In the genomic region with DNA sequence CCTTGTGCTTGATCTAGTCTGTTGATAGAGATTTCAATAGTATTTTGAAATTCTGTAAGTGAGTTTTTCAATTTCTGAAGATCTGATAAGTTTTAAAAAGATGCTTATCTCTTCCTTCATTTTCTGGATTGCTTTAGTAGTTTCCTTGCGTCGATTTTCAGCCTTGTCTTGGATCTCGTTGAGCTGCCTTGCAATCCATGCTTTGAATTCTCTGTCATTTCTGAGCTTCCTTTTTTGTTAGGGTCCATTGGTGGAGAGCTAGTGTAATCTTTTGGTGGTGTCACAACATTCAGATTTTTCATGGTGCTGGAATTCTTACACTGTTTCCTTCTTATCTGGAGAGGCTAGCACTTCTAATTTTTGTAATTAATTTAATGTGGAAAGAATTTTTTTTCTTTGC, we compare ENCODE assay signal across 16 cellular contexts.
DNase-seq lines count a peak whose midpoint lies in the region; ATAC-seq and TF ChIP-seq lines count a peak whose summit lies in the region.
"Had no signal": no experiment of that assay in that cellular context is flagged by ENCODE, and none has a peak within 500 bp of the region (broad histone marks: within the 10 kb centered on the region; RNA-seq: fewer than 3 reads in every experiment).

No MANE protein-coding gene starts in this region.

- DNase-seq in activated CD8-positive, alpha-beta memory T cell treated with anti-CD3 and anti-CD28 coated beads, Interleukin-2, amount 10 ng/mL, durations not matched to agents 7 days and 5 days = no peak
- no peak for DNase-seq in activated CD8-positive, alpha-beta memory T cell treated with anti-CD3 and anti-CD28 coated beads, Interleukin-2, amount 50 U/mL, for 48 hours
- no peak for DNase-seq in CD8-positive, alpha-beta memory T cell
- no peak for DNase-seq in activated CD8-positive, alpha-beta T cell treated with anti-CD3 and anti-CD28 coated beads, Interleukin-2, amount 10 ng/mL, durations not matched to agents 7 days and 5 days
- DNase-seq in natural killer cell (no peak), omental fat pad (ENCODE audit: low spot score) (no peak), cardiac septum (ENCODE audit: low spot score) (no peak), MM.1S (no peak)
- DNase-seq: cerebellar nuclear complex had no signal

- intact Hi-C loops in natural killer cell (cut with micrococcal nuclease) (loop anchor here (2.0 to 5.0 kb wide), 5 partner anchors 62 to 495 kb away; a partner anchor contains a TSS), cardiac septum (cut with DNase I) (loop anchor here (2.0 to 5.0 kb wide), 4 partner anchors 60 to 224 kb away; a partner anchor contains a TSS)

- no peaks in the 10 kb centered on the region for H3K9me3 Mint-ChIP-seq in activated CD8-positive, alpha-beta memory T cell treated with anti-CD3 and anti-CD28 coated beads, Interleukin-2, amount 10 ng/mL, durations not matched to agents 7 days and 5 days (ENCODE audit: low read depth)
- H3K9me3 Mint-ChIP-seq in CD8-positive, alpha-beta memory T cell = peaks cover 0 to 6% (median 0%) of the 10 kb centered on the region in 5 donors
- peaks cover 9% of the 10 kb centered on the region for H3K9me3 Mint-ChIP-seq in activated CD8-positive, alpha-beta T cell treated with anti-CD3 and anti-CD28 coated beads, Interleukin-2, amount 10 ng/mL, durations not matched to agents 7 days and 5 days (ENCODE audit: insufficient read depth)
- no peaks in the 10 kb centered on the region for H3K9me3 Mint-ChIP-seq in natural killer cell
- H3K9me3 Mint-ChIP-seq: memory B cell had no signal

- no peak overlapping the region for H3K4me2 ChIP-seq in MM.1S (ENCODE audit: low read depth, low read length)

- H3K27ac Mint-ChIP-seq in activated CD8-positive, alpha-beta memory T cell treated with anti-CD3 and anti-CD28 coated beads, Interleukin-2, amount 10 ng/mL, durations not matched to agents 7 days and 5 days = peak overlapping the region; percentile 31
- peak overlapping the region; percentile 90 to 99 (median 98) for H3K27ac Mint-ChIP-seq in CD8-positive, alpha-beta memory T cell
- peak overlapping the region; percentile 3 for H3K27ac Mint-ChIP-seq in activated CD8-positive, alpha-beta T cell treated with anti-CD3 and anti-CD28 coated beads, Interleukin-2, amount 10 ng/mL, durations not matched to agents 7 days and 5 days
- H3K27ac Mint-ChIP-seq in natural killer cell = peak overlapping the region; percentile 99 to 100

- H4K20me1 ChIP-seq in MM.1S (ENCODE audit: insufficient read depth, low read length) = no peaks in the 10 kb centered on the region

- H3K4me1 ChIP-seq in CD8-positive, alpha-beta memory T cell (ENCODE audit: insufficient read depth, low read length) = peaks cover 25% of the 10 kb centered on the region
- H3K4me1 ChIP-seq in MM.1S (ENCODE audit: low read length) = 0 out of 2 replicates have a peak, but pooled peaks cover 6% of the 10 kb centered on the region

- H3K4me1 Mint-ChIP-seq in activated CD8-positive, alpha-beta memory T cell treated with anti-CD3 and anti-CD28 coated beads, Interleukin-2, amount 10 ng/mL, durations not matched to agents 7 days and 5 days = peaks cover 35% of the 10 kb centered on the region
- H3K4me1 Mint-ChIP-seq in CD8-positive, alpha-beta memory T cell = peaks cover 44 to 68% (median 51%) of the 10 kb centered on the region in 3 donors
- H3K4me1 Mint-ChIP-seq in activated CD8-positive, alpha-beta T cell treated with anti-CD3 and anti-CD28 coated beads, Interleukin-2, amount 10 ng/mL, durations not matched to agents 7 days and 5 days (ENCODE audit: low read depth) = peaks cover 27% of the 10 kb centered on the region
- H3K4me1 Mint-ChIP-seq in natural killer cell = peaks cover 39 to 48% of the 10 kb centered on the region in 2 donors

- POLR2A ChIA-PET in CD8-positive, alpha-beta memory T cell (lab: Charles Lee) = interaction anchor here (0.6 to 3.0 kb wide), 9 partner anchors 8 to 452 kb away, joined by 3 to 22 read pairs (median 10); a partner anchor contains a TSS
- POLR2A ChIA-PET in activated CD8-positive, alpha-beta T cell treated with anti-CD3 and anti-CD28 coated beads, Interleukin-2, amount 10 ng/mL, durations not matched to agents 7 days and 5 days (lab: Charles Lee) = interaction anchor here (0.8 to 2.7 kb wide), 10 partner anchors 33 to 274 kb away, joined by 3 to 31 read pairs (median 7); a partner anchor contains a TSS

- H3K9me3 ChIP-seq in CD8-positive, alpha-beta memory T cell (ENCODE audit: low read length) = no peaks in the 10 kb centered on the region
- no peaks in the 10 kb centered on the region for H3K9me3 ChIP-seq in MM.1S (replicated peaks; ENCODE audit: insufficient read depth, low read length)
- H3K9me3 ChIP-seq: prostate gland, sigmoid colon, tibial artery had no signal

- H3K9ac ChIP-seq in MM.1S (ENCODE audit: low read length) = no peak overlapping the region

- TF ChIP-seq CTCF in natural killer cell (IDR thresholded peaks at IDR 0.05) (no peak), omental fat pad (IDR thresholded peaks at IDR 0.05) (no peak), MM.1S (IDR thresholded peaks at IDR 0.05; ENCODE audit: low read length) (no peak)

- H3K36me3 Mint-ChIP-seq in activated CD8-positive, alpha-beta memory T cell treated with anti-CD3 and anti-CD28 coated beads, Interleukin-2, amount 10 ng/mL, durations not matched to agents 7 days and 5 days = peaks cover 9% of the 10 kb centered on the region
- H3K36me3 Mint-ChIP-seq in CD8-positive, alpha-beta memory T cell = peaks cover 0 to 8% (median 0%) of the 10 kb centered on the region in 3 donors
- H3K36me3 Mint-ChIP-seq in activated CD8-positive, alpha-beta T cell treated with anti-CD3 and anti-CD28 coated beads, Interleukin-2, amount 10 ng/mL, durations not matched to agents 7 days and 5 days (ENCODE audit: low read depth) = peaks cover 10% of the 10 kb centered on the region
- H3K36me3 Mint-ChIP-seq in natural killer cell = no peaks in the 10 kb centered on the region
- H3K36me3 Mint-ChIP-seq: memory B cell had no signal

- CTCF ChIA-PET in activated CD8-positive, alpha-beta memory T cell treated with anti-CD3 and anti-CD28 coated beads, Interleukin-2, amount 10 ng/mL, durations not matched to agents 7 days and 5 days (lab: Charles Lee) = interaction anchor here (0.6 to 4.9 kb wide), 36 partner anchors 10 to 304 kb away, joined by 3 to 84 read pairs (median 4); a partner anchor contains a TSS
- CTCF ChIA-PET in CD8-positive, alpha-beta memory T cell (lab: Charles Lee) = interaction anchor here (0.7 to 7.4 kb wide), 29 partner anchors 10 to 436 kb away, joined by 3 to 167 read pairs (median 5); a partner anchor contains a TSS
- CTCF ChIA-PET in activated CD8-positive, alpha-beta T cell treated with anti-CD3 and anti-CD28 coated beads, Interleukin-2, amount 10 ng/mL, durations not matched to agents 7 days and 5 days (lab: Charles Lee) = interaction anchor here (0.7 to 5.1 kb wide), 44 partner anchors 8 to 496 kb away, joined by 3 to 96 read pairs (median 6); a partner anchor contains a TSS

- H3K9me2 ChIP-seq in MM.1S (replicated peaks; ENCODE audit: insufficient read depth, low read length) = no peaks in the 10 kb centered on the region

- no peaks in the 10 kb centered on the region for H3K27me3 Mint-ChIP-seq in activated CD8-positive, alpha-beta memory T cell treated with anti-CD3 and anti-CD28 coated beads, Interleukin-2, amount 10 ng/mL, durations not matched to agents 7 days and 5 days
- no peaks in the 10 kb centered on the region for H3K27me3 Mint-ChIP-seq in CD8-positive, alpha-beta memory T cell
- no peaks in the 10 kb centered on the region for H3K27me3 Mint-ChIP-seq in activated CD8-positive, alpha-beta T cell treated with anti-CD3 and anti-CD28 coated beads, Interleukin-2, amount 10 ng/mL, durations not matched to agents 7 days and 5 days (ENCODE audit: low read depth)
- peaks cover 0 to 2% of the 10 kb centered on the region in 2 donors for H3K27me3 Mint-ChIP-seq in natural killer cell (ENCODE audit: low read depth in 2 of 2)
- H3K27me3 Mint-ChIP-seq: memory B cell had no signal

- no peaks in the 10 kb centered on the region for H3K36me3 ChIP-seq in CD8-positive, alpha-beta memory T cell (ENCODE audit: insufficient read depth, low read length)
- no peaks in the 10 kb centered on the region for H3K36me3 ChIP-seq in MM.1S (replicated peaks; ENCODE audit: insufficient read depth, low read length)
- H3K36me3 ChIP-seq: prostate gland, sigmoid colon, tibial artery had no signal

- H3K4me3 Mint-ChIP-seq in activated CD8-positive, alpha-beta memory T cell treated with anti-CD3 and anti-CD28 coated beads, Interleukin-2, amount 10 ng/mL, durations not matched to agents 7 days and 5 days = no peak overlapping the region
- peak overlapping the region in 5 of 7 donors; percentile 16 to 99 (median 92) for H3K4me3 Mint-ChIP-seq in CD8-positive, alpha-beta memory T cell
- peak overlapping the region; percentile 8 for H3K4me3 Mint-ChIP-seq in activated CD8-positive, alpha-beta T cell treated with anti-CD3 and anti-CD28 coated beads, Interleukin-2, amount 10 ng/mL, durations not matched to agents 7 days and 5 days
- H3K4me3 Mint-ChIP-seq in natural killer cell = peak overlapping the region; percentile 99

- no peak overlapping the region for H2AFZ ChIP-seq in MM.1S (ENCODE audit: low read length)

- H3F3A ChIP-seq in MM.1S (ENCODE audit: insufficient read depth, low read length) = no peaks in the 10 kb centered on the region

- no peak overlapping the region for H3K27ac ChIP-seq in CD8-positive, alpha-beta memory T cell (ENCODE audit: low read depth, low read length)
- H3K27ac ChIP-seq in MM.1S (ENCODE audit: low read length) = no peak overlapping the region
- H3K27ac ChIP-seq: HL-60, prostate gland, RWPE1, VCaP had no signal

- H3K79me2 ChIP-seq in MM.1S (ENCODE audit: low read length) = no peaks in the 10 kb centered on the region

- no peak overlapping the region for H3K4me3 ChIP-seq in CD8-positive, alpha-beta memory T cell (ENCODE audit: low read length)
- H3K4me3 ChIP-seq in MM.1S (ENCODE audit: low read length) = no peak overlapping the region

- H3K27me3 ChIP-seq in CD8-positive, alpha-beta memory T cell (ENCODE audit: insufficient read depth, low read length, poor library complexity, severe bottlenecking) = no peaks in the 10 kb centered on the region
- H3K27me3 ChIP-seq in MM.1S (replicated peaks; ENCODE audit: insufficient read depth, low read length) = no peaks in the 10 kb centered on the region
- H3K27me3 ChIP-seq: tibial artery had no signal

- no peak for ATAC-seq in activated CD8-positive, alpha-beta memory T cell treated with anti-CD3 and anti-CD28 coated beads, Interleukin-2, amount 10 ng/mL, durations not matched to agents 7 days and 5 days
- ATAC-seq in activated CD8-positive, alpha-beta T cell treated with anti-CD3 and anti-CD28 coated beads, Interleukin-2, amount 10 ng/mL, durations not matched to agents 7 days and 5 days = no peak
- no peak for ATAC-seq in natural killer cell
- ATAC-seq in omental fat pad (ENCODE audit: low FRiP score) = no peak

Comparison
In these comparisons a context has a peak if more than half of its experiments do, and no peak if none do; other contexts are left out.
1. H3K27ac Mint-ChIP-seq: peak in every context shown above with its lines; median percentile 100 in natural killer cell; 98 in CD8-positive, alpha-beta memory T cell; 31 in activated CD8-positive, alpha-beta memory T cell treated with anti-CD3 and anti-CD28 coated beads, Interleukin-2, amount 10 ng/mL, durations not matched to agents 7 days and 5 days; 3 in activated CD8-positive, alpha-beta T cell treated with anti-CD3 and anti-CD28 coated beads, Interleukin-2, amount 10 ng/mL, durations not matched to agents 7 days and 5 days.